In genomic region chr12:94435511-94435927, GRCh38 we compare ENCODE assay signal across 1 cellular context.
TF ChIP-seq lines count a peak whose summit lies in the region.

No MANE protein-coding gene starts in this region.

TF ChIP-seq in H1, 55 proteins besides CTCF, POLR2A, EP300 and RAD21:
- TF ChIP-seq CEBPB (IDR thresholded peaks at IDR 0.05; ENCODE audit: low read depth, low read length), result no peak
- TF ChIP-seq SIX5 (IDR thresholded peaks at IDR 0.05; ENCODE audit: low read depth, low read length), result no peak
- TF ChIP-seq SIRT6 (IDR thresholded peaks at IDR 0.05; ENCODE audit: low read length), result no peak
- no peak for TF ChIP-seq BRCA1 (IDR thresholded peaks at IDR 0.05; ENCODE audit: low read depth, low read length)
- TF ChIP-seq TEAD4 (IDR thresholded peaks at IDR 0.05; ENCODE audit: low read depth, low read length), result no peak
- TF ChIP-seq SIN3A (conservative IDR thresholded peaks at IDR 0.05 in 1 of 2, IDR thresholded peaks at IDR 0.05 in 1 of 2; ENCODE audit: low read depth in 1 of 2, low read length in 2 of 2), result no peak
- no peak for TF ChIP-seq CHD7 (IDR thresholded peaks at IDR 0.05; ENCODE audit: insufficient replicate concordance, low read length)
- no peak for TF ChIP-seq GABPA (IDR thresholded peaks at IDR 0.05; ENCODE audit: borderline replicate concordance, insufficient read depth, low read length)
TF ChIP-seq in H1: peak in this region for 0.
